Comparison of ENCODE assay signal across 1 cellular context in the genomic region with DNA sequence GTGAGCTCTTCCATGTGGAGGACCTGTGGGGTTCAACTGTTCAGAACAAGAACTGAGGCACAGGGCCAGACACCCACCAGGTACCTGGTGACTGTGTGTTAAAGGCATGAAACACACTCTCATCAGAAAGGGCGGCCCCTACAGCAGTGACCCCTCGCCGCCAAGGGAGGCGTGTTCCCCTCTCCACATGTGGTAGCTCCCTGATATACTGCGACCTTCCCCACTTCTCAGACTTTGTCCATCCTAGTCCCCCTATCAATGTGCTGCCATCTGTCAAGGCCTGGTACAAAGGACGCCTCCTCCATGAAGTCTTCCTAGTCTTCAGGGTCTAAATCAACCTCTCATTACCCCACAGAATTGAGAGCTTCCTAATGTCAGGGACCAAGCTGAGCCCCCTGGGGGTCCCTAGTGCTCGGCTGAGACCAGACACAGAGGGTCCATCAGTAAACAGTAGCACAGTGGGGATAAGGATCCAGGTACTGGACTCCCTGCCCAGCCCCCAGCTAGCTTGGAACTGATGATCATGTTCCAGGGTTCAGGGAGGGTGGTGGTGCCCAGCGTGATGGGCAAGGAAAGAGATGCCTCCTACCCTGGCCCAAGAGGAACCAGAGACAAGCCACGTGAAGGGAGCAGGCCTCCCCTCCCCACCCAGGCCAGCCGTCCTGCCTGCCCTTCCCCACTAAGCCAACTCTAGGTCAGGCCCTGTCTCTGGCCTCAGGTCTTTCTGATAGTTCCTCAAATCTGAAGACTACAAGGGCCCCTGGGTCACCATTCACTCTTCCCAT.
TF ChIP-seq lines count a peak whose summit lies in the region.

No MANE protein-coding gene starts in this region.

TF ChIP-seq in HepG2, 621 proteins besides CTCF, POLR2A, EP300 and RAD21:
- no peak for TF ChIP-seq FOXA3 (CRISPR knock-in tag; IDR thresholded peaks at IDR 0.05)
- no peak for TF ChIP-seq TAF1 (CRISPR knock-in tag; IDR thresholded peaks at IDR 0.05)
- no peak for TF ChIP-seq MED8 (CRISPR knock-in tag; IDR thresholded peaks at IDR 0.05; ENCODE audit: insufficient replicate concordance)
- no peak for TF ChIP-seq SNAPC5 (CRISPR knock-in tag; IDR thresholded peaks at IDR 0.05; ENCODE audit: borderline replicate concordance)
- TF ChIP-seq SALL2 (CRISPR knock-in tag; IDR thresholded peaks at IDR 0.05), result no peak
- TF ChIP-seq DZIP1 (CRISPR knock-in tag; IDR thresholded peaks at IDR 0.05), result no peak
- no peak for TF ChIP-seq ZBTB43 (CRISPR knock-in tag; conservative IDR thresholded peaks at IDR 0.05)
- TF ChIP-seq TARDBP (CRISPR knock-in tag; IDR thresholded peaks at IDR 0.05), result no peak
- TF ChIP-seq NFKBIZ (CRISPR knock-in tag; IDR thresholded peaks at IDR 0.05), result no peak
- TF ChIP-seq, protein P1, sequence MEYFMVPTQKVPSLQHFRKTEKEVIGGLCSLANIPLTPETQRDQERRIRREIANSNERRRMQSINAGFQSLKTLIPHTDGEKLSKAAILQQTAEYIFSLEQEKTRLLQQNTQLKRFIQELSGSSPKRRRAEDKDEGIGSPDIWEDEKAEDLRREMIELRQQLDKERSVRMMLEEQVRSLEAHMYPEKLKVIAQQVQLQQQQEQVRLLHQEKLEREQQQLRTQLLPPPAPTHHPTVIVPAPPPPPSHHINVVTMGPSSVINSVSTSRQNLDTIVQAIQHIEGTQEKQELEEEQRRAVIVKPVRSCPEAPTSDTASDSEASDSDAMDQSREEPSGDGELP (IDR thresholded peaks at IDR 0.05; ENCODE audit: borderline replicate concordance, low read depth), result no peak
- no peak for TF ChIP-seq ZFP90 (CRISPR knock-in tag; IDR thresholded peaks at IDR 0.05; ENCODE audit: borderline replicate concordance)
- no peak for TF ChIP-seq MTF1 (CRISPR knock-in tag; IDR thresholded peaks at IDR 0.05)
TF ChIP-seq in HepG2: peak in this region for 0.
